In the genomic region with DNA sequence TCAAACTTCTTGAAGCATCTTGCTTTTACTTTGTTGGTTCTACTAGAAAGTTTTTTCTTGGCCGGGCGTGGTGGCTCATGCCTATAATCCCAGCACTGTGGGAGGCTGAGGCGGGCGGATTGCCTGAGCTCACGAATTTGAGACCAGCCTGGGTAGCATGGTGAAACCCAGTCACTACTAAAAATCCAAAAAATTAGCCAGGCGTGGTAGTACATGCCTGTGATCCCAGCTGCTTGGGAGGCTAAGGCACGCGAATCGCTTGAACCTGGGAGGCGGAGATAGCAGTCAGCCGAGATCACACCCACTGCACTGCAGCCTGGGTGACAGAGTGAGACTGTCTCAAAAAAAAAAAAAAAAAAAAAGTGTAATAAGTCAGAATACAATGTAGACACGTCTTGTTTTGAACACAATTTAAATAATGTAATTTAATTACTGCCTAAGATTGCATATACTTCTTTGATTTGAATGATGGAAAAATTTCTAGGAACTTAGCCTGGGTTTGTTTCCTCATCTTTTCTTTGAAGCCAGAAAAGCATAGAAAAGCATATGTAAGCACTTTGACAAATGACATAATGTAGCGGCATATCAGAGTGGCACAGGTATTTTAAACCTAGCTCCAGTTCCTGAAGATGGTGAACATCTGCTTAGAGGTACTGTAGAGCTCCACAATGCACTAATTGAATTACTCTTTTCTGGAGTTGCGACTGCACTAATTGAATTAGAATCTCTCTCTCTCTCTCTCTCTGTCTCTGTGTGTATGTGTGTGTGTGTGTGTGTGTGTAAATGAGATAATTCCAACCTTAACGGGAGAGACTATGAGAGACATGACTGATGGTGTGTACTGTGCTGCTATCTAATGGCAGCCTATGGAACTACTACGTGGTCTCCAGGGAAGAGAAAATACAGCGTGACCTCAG, we compare ENCODE assay signal across 9 cellular contexts.
DNase-seq lines count a peak whose midpoint lies in the region; ATAC-seq and TF ChIP-seq lines count a peak whose summit lies in the region.
"Had no signal": no experiment of that assay in that cellular context is flagged by ENCODE, and none has a peak within 500 bp of the region (broad histone marks: within the 10 kb centered on the region; RNA-seq: fewer than 3 reads in every experiment).

No MANE protein-coding gene starts in this region.

- CTCF ChIA-PET in WTC11 (lab: Charles Lee): interaction anchor here (0.6 to 7.6 kb wide), 25 partner anchors 8 to 318 kb away, joined by 3 to 118 read pairs (median 6); partner anchors contain the start of gene BTRC

- H3K27me3 ChIP-seq in gastroesophageal sphincter: no peaks in the 10 kb centered on the region
- H3K27me3 ChIP-seq: SJSA1 had no signal

- no peaks in the 10 kb centered on the region for H3K36me3 ChIP-seq in gastroesophageal sphincter
- H3K36me3 ChIP-seq: SJSA1 had no signal

- H3K9me3 ChIP-seq in gastroesophageal sphincter: no peaks in the 10 kb centered on the region
- H3K9me3 ChIP-seq: SJSA1 had no signal

- no peak overlapping the region for H3K4me3 Mint-ChIP-seq in WTC11

- POLR2A ChIA-PET in WTC11 (lab: Charles Lee): interaction anchor here (0.6 kb wide), 1 partner anchor 10 kb away, joined by 5 read pairs; no protein-coding TSS in a partner anchor

- H3K4me1 Mint-ChIP-seq in WTC11: peaks cover 19% of the 10 kb centered on the region

- ATAC-seq in GM21786 (IDR thresholded peaks at IDR 0.05; ENCODE audit: unreplicated experiment): peak; percentile 62
- ATAC-seq in WTC11: peak; percentile 98
- no peak for ATAC-seq in gastroesophageal sphincter
- ATAC-seq in omental fat pad (ENCODE audit: low FRiP score): peak; percentile 66
- ATAC-seq in HG03196 (IDR thresholded peaks at IDR 0.05; ENCODE audit: unreplicated experiment): no peak
- no peak for ATAC-seq in GM21825 (IDR thresholded peaks at IDR 0.05; ENCODE audit: unreplicated experiment)

- H3K9me3 Mint-ChIP-seq in WTC11: no peaks in the 10 kb centered on the region

- H3K27ac Mint-ChIP-seq in WTC11: no peak overlapping the region

- TF ChIP-seq CTCF in WTC11 (IDR thresholded peaks at IDR 0.05) (no peak), gastroesophageal sphincter (IDR thresholded peaks at IDR 0.05) (peak in 3 of 4 experiments; percentile 43 to 55 (median 50)), omental fat pad (IDR thresholded peaks at IDR 0.05) (no peak)

- no peak overlapping the region for H3K4me3 ChIP-seq in gastroesophageal sphincter
- H3K4me3 ChIP-seq: SJSA1 had no signal

- H3K36me3 Mint-ChIP-seq in WTC11: no peaks in the 10 kb centered on the region

- no peak overlapping the region for H3K27ac ChIP-seq in gastroesophageal sphincter
- H3K27ac ChIP-seq: SJSA1 had no signal

- H3K27me3 Mint-ChIP-seq in WTC11 (ENCODE audit: low read depth): no peaks in the 10 kb centered on the region

- 80 to 81% methylated on average over 8 to 14 of the region's 17 CpGs for WGBS in gastroesophageal sphincter (ENCODE audit: low coverage in 1 of 2), 2 donors

- peaks cover 0 to 2% (median 0%) of the 10 kb centered on the region in 3 donors for H3K4me1 ChIP-seq in gastroesophageal sphincter
- H3K4me1 ChIP-seq: SJSA1 had no signal

- no peak for TF ChIP-seq POLR2A in gastroesophageal sphincter (IDR thresholded peaks at IDR 0.05)

- no peak for TF ChIP-seq EP300 in gastroesophageal sphincter (IDR thresholded peaks at IDR 0.05)

- peak; percentile 51 for DNase-seq in COLO829 (ENCODE audit: low spot score)
- peak; percentile 34 for DNase-seq in NCI-H2196 (lab: John Stamatoyannopoulos, UW; ENCODE audit: unreplicated experiment)
- peak; percentile 17 for DNase-seq in WTC11 (ENCODE audit: low spot score)
- DNase-seq in omental fat pad (ENCODE audit: low spot score): no peak

TF ChIP-seq in WTC11, 78 proteins besides CTCF, POLR2A, EP300 and RAD21 (continues in another document):
- TF ChIP-seq AR (CRISPR knock-in tag; IDR thresholded peaks at IDR 0.05) (no peak), ZNF671 (CRISPR knock-in tag; IDR thresholded peaks at IDR 0.05) (no peak), ZNF219 (CRISPR knock-in tag; IDR thresholded peaks at IDR 0.05; ENCODE audit: borderline replicate concordance) (no peak), SMAD4 (CRISPR knock-in tag; IDR thresholded peaks at IDR 0.05) (no peak), FOXP4 (CRISPR knock-in tag; IDR thresholded peaks at IDR 0.05) (no peak), NFE2L1 (CRISPR knock-in tag; IDR thresholded peaks at IDR 0.05) (no peak), EMX1 (CRISPR knock-in tag; IDR thresholded peaks at IDR 0.05) (no peak), ZNF138 (CRISPR knock-in tag; conservative IDR thresholded peaks at IDR 0.05) (no peak), CBFB (CRISPR knock-in tag; IDR thresholded peaks at IDR 0.05; ENCODE audit: low read depth) (no peak), JUN (CRISPR knock-in tag; IDR thresholded peaks at IDR 0.05) (no peak), MLX (CRISPR knock-in tag; IDR thresholded peaks at IDR 0.05) (no peak), ZNF317 (CRISPR knock-in tag; IDR thresholded peaks at IDR 0.05; ENCODE audit: borderline replicate concordance, low read depth) (no peak), RELA (CRISPR knock-in tag; IDR thresholded peaks at IDR 0.05; ENCODE audit: borderline replicate concordance) (no peak), NR2C2 (CRISPR knock-in tag; IDR thresholded peaks at IDR 0.05) (no peak)
- TF ChIP-seq, protein P1, sequence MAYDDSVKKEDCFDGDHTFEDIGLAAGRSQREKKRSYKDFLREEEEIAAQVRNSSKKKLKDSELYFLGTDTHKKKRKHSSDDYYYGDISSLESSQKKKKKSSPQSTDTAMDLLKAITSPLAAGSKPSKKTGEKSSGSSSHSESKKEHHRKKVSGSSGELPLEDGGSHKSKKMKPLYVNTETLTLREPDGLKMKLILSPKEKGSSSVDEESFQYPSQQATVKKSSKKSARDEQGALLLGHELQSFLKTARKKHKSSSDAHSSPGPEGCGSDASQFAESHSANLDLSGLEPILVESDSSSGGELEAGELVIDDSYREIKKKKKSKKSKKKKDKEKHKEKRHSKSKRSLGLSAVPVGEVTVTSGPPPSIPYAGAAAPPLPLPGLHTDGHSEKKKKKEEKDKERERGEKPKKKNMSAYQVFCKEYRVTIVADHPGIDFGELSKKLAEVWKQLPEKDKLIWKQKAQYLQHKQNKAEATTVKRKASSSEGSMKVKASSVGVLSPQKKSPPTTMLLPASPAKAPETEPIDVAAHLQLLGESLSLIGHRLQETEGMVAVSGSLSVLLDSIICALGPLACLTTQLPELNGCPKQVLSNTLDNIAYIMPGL (CRISPR knock-in tag; IDR thresholded peaks at IDR 0.05): no peak
- TF ChIP-seq, protein P2, sequence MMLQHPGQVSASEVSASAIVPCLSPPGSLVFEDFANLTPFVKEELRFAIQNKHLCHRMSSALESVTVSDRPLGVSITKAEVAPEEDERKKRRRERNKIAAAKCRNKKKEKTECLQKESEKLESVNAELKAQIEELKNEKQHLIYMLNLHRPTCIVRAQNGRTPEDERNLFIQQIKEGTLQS (CRISPR knock-in tag; conservative IDR thresholded peaks at IDR 0.05): no peak
- TF ChIP-seq, protein P3, sequence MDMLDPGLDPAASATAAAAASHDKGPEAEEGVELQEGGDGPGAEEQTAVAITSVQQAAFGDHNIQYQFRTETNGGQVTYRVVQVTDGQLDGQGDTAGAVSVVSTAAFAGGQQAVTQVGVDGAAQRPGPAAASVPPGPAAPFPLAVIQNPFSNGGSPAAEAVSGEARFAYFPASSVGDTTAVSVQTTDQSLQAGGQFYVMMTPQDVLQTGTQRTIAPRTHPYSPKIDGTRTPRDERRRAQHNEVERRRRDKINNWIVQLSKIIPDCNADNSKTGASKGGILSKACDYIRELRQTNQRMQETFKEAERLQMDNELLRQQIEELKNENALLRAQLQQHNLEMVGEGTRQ (CRISPR knock-in tag; IDR thresholded peaks at IDR 0.05): no peak

Comparison
In these comparisons a context has a peak if more than half of its experiments do, and no peak if none do; other contexts are left out.
1. ATAC-seq: peak in GM21786 (single experiment), WTC11 (single experiment) and omental fat pad (single experiment); none in gastroesophageal sphincter (single experiment), HG03196 (single experiment) and GM21825 (single experiment).
2. CTCF ChIP-seq: peak in gastroesophageal sphincter (3 of 4); none in WTC11 (single experiment) and omental fat pad (0 of 3).